Comparison of ENCODE assay signal across 9 cellular contexts in genomic region chr13:73913043-73913740, GRCh38.
DNase-seq lines count a peak whose midpoint lies in the region; ATAC-seq and TF ChIP-seq lines count a peak whose summit lies in the region.
"Had no signal": no experiment of that assay in that cellular context is flagged by ENCODE, and none has a peak within 500 bp of the region (broad histone marks: within the 10 kb centered on the region; RNA-seq: fewer than 3 reads in every experiment).

No MANE protein-coding gene starts in this region.

- TF ChIP-seq CTCF in fibroblast of the aortic adventitia (IDR thresholded peaks at IDR 0.05; ENCODE audit: insufficient read depth, low read length): no peak

- H3K4me3 ChIP-seq in fibroblast of the aortic adventitia (ENCODE audit: low read depth, low read length) (peak overlapping the region; percentile 45), skeletal muscle cell (ENCODE audit: low read depth, low read length) (no peak overlapping the region)
- H3K4me3 ChIP-seq: testis had no signal

- DNase-seq in HT1080 (ENCODE audit: low read depth) (peak; percentile 66), fibroblast of the aortic adventitia (ENCODE audit: low read depth) (peak; percentile 60), skeletal muscle cell (ENCODE audit: low read depth) (peak; percentile 57), NCI-H1105 treated with DMSO at 0.1 percent for 48 hours (lab: John Stamatoyannopoulos, UW) (no peak), NCI-H146 (lab: John Stamatoyannopoulos, UW) (no peak), dermis blood vessel endothelial cell (no peak)
- DNase-seq: NCI-H1417 treated with DMSO at 0.1 percent for 48 hours, testis had no signal

- peak; percentile 66 for ATAC-seq in GM19035 (IDR thresholded peaks at IDR 0.05; ENCODE audit: unreplicated experiment)

Comparison
In these comparisons a context has a peak if more than half of its experiments do, and no peak if none do; other contexts are left out.
1. DNase-seq: peak in HT1080 (single experiment), fibroblast of the aortic adventitia (single experiment) and skeletal muscle cell (single experiment); none in NCI-H1105 treated with DMSO at 0.1 percent for 48 hours (single experiment), NCI-H146 (single experiment) and dermis blood vessel endothelial cell (single experiment).